In genomic region chr3:12224181-12225147, GRCh38 we compare ENCODE assay signal across 12 cellular contexts.
DNase-seq lines count a peak whose midpoint lies in the region; FAIRE-seq and TF ChIP-seq lines count a peak whose summit lies in the region.
"Had no signal": no experiment of that assay in that cellular context is flagged by ENCODE, and none has a peak within 500 bp of the region (broad histone marks: within the 10 kb centered on the region; RNA-seq: fewer than 3 reads in every experiment).

No MANE protein-coding gene starts in this region.

- H3K27me3 ChIP-seq in HUES64 (ENCODE audit: insufficient read depth, low read length) (no peaks in the 10 kb centered on the region), bronchial epithelial cell (ENCODE audit: control insufficient read depth, insufficient read depth, low read length) (no peaks in the 10 kb centered on the region), keratinocyte (ENCODE audit: control insufficient read depth, extremely low read depth, insufficient read depth, low read length) (no peaks in the 10 kb centered on the region), small intestine (ENCODE audit: control insufficient read depth in 2 of 2, insufficient read depth in 2 of 2, low read length in 2 of 2) (no peaks in the 10 kb centered on the region)

- H3K4me3 ChIP-seq in HUES64 (ENCODE audit: low read length) (no peak overlapping the region), bronchial epithelial cell (ENCODE audit: low read depth, low read length) (no peak overlapping the region), keratinocyte (ENCODE audit: control insufficient read depth in 2 of 3, extremely low read depth in 1 of 3, insufficient read depth in 2 of 3, low read depth in 1 of 3, low read length in 3 of 3) (no peak overlapping the region), small intestine (ENCODE audit: low read depth in 1 of 2, low read length in 2 of 2) (no peak overlapping the region)
- H3K4me3 ChIP-seq: thoracic aorta had no signal

- no peaks in the 10 kb centered on the region for H3K79me2 ChIP-seq in keratinocyte (ENCODE audit: control insufficient read depth, insufficient read depth, low read length)

- H3K4me1 ChIP-seq in HUES64 (ENCODE audit: insufficient read depth, low read length) (no peaks in the 10 kb centered on the region), keratinocyte (ENCODE audit: control insufficient read depth, extremely low read depth, insufficient read depth, low read length) (peaks cover 20% of the 10 kb centered on the region), small intestine (ENCODE audit: control insufficient read depth in 2 of 2, insufficient read depth in 1 of 2, low read depth in 1 of 2, low read length in 1 of 2) (peaks cover 3% of the 10 kb centered on the region in 2 donors)

- H4K20me1 ChIP-seq in keratinocyte (ENCODE audit: control insufficient read depth, extremely low read depth, insufficient read depth, low read length), result no peaks in the 10 kb centered on the region

- H3K27ac ChIP-seq in HUES64 (ENCODE audit: low read depth, low read length) (0 out of 2 replicates have a peak overlapping the region, but pooled peaks have one; percentile 3), keratinocyte (ENCODE audit: control insufficient read depth, insufficient read depth, low read length) (no peak overlapping the region), small intestine (ENCODE audit: low read depth in 1 of 2, low read length in 1 of 2) (peak overlapping the region; percentile 19 to 45)
- H3K27ac ChIP-seq: thoracic aorta had no signal

- dilution Hi-C loops in keratinocyte (cut with MboI; ENCODE audit: extremely low pct_ligation_motif_present, low sequenced_read_pairs), result no loop called here

- H3K9me3 ChIP-seq in HUES64 (ENCODE audit: insufficient read depth, low read depth, low read length), result no peaks in the 10 kb centered on the region
- no peaks in the 10 kb centered on the region for H3K9me3 ChIP-seq in keratinocyte (ENCODE audit: control insufficient read depth, low read depth, low read length)
- H3K9me3 ChIP-seq in small intestine (ENCODE audit: control insufficient read depth, low read depth), result no peaks in the 10 kb centered on the region
- H3K9me3 ChIP-seq: thoracic aorta had no signal

- no peaks in the 10 kb centered on the region for H3K9me1 ChIP-seq in keratinocyte (ENCODE audit: control insufficient read depth, extremely low read depth, insufficient read depth, low read length)

- no peaks in the 10 kb centered on the region for H3K36me3 ChIP-seq in HUES64 (ENCODE audit: insufficient read depth, low read length)
- no peaks in the 10 kb centered on the region for H3K36me3 ChIP-seq in bronchial epithelial cell (ENCODE audit: control insufficient read depth, insufficient read depth, low read length)
- H3K36me3 ChIP-seq in keratinocyte (ENCODE audit: control insufficient read depth in 2 of 2, extremely low read depth in 1 of 2, insufficient read depth in 2 of 2, low read length in 2 of 2), result no peaks in the 10 kb centered on the region
- H3K36me3 ChIP-seq in small intestine (ENCODE audit: control insufficient read depth in 2 of 2, insufficient read depth in 2 of 2, low read length in 2 of 2), result no peaks in the 10 kb centered on the region
- H3K36me3 ChIP-seq: thoracic aorta had no signal

- H3K9ac ChIP-seq in HUES64 (ENCODE audit: low read depth, low read length), result no peak overlapping the region
- no peak overlapping the region for H3K9ac ChIP-seq in keratinocyte (ENCODE audit: control insufficient read depth, extremely low read depth, insufficient read depth, low read length)

- FAIRE-seq in bronchial epithelial cell (lab: Jason Lieb, UNC) (no peak), keratinocyte (lab: Jason Lieb, UNC) (peak; percentile 41), small intestine (lab: Jason Lieb, UNC) (no peak)

- 76% methylated on average over 14 of the region's 14 CpGs for WGBS in HUES64
- 32 to 68% (median 54%) methylated on average over 14 of the region's 14 CpGs for WGBS in small intestine, 3 donors

- DNase-seq in bronchial epithelial cell (ENCODE audit: low read depth) (peak; percentile 53), keratinocyte (ENCODE audit: low read depth, low spot score) (peak; percentile 13), small intestine (peak; percentile 98), OCI-M2 (lab: John Stamatoyannopoulos, UW; ENCODE audit: unreplicated experiment) (no peak), SKM-1 (lab: John Stamatoyannopoulos, UW; ENCODE audit: unreplicated experiment) (no peak), NCI-H82 (lab: John Stamatoyannopoulos, UW) (no peak)
- DNase-seq: activated CD8-positive, alpha-beta T cell treated with anti-CD3 and anti-CD28 coated beads, Interleukin-2, amount 10 ng/mL, durations not matched to agents 7 days and 5 days; activated naive CD4-positive, alpha-beta T cell treated with anti-CD3 and anti-CD28 coated beads, Interleukin-2, amount 50 U/mL, for 16 hours; KBM-7; NCI-H2171 had no signal

- no peak overlapping the region for H2AFZ ChIP-seq in keratinocyte (ENCODE audit: control insufficient read depth, low read length)

- no peak for TF ChIP-seq CTCF in bronchial epithelial cell (IDR thresholded peaks at IDR 0.05; ENCODE audit: insufficient read depth, low read length, severe bottlenecking)
- TF ChIP-seq CTCF in keratinocyte (optimal IDR thresholded peaks at IDR 0.05 in 1 of 3, IDR thresholded peaks at IDR 0.05 in 1 of 3, conservative IDR thresholded peaks at IDR 0.05 in 1 of 3; ENCODE audit: extremely low read depth in 1 of 3, insufficient read depth in 2 of 3, low read length in 3 of 3), result no peak

- peak overlapping the region; percentile 0 for H3K4me2 ChIP-seq in keratinocyte (ENCODE audit: control insufficient read depth, extremely low read depth, insufficient read depth, low read depth, low read length)

Comparison
In these comparisons a context has a peak if more than half of its experiments do, and no peak if none do; other contexts are left out.
1. DNase-seq: peak in bronchial epithelial cell (single experiment), keratinocyte (single experiment) and small intestine (single experiment); none in OCI-M2 (single experiment), SKM-1 (single experiment) and NCI-H82 (single experiment).